Comparison of ENCODE assay signal across 7 cellular contexts in the genomic region with DNA sequence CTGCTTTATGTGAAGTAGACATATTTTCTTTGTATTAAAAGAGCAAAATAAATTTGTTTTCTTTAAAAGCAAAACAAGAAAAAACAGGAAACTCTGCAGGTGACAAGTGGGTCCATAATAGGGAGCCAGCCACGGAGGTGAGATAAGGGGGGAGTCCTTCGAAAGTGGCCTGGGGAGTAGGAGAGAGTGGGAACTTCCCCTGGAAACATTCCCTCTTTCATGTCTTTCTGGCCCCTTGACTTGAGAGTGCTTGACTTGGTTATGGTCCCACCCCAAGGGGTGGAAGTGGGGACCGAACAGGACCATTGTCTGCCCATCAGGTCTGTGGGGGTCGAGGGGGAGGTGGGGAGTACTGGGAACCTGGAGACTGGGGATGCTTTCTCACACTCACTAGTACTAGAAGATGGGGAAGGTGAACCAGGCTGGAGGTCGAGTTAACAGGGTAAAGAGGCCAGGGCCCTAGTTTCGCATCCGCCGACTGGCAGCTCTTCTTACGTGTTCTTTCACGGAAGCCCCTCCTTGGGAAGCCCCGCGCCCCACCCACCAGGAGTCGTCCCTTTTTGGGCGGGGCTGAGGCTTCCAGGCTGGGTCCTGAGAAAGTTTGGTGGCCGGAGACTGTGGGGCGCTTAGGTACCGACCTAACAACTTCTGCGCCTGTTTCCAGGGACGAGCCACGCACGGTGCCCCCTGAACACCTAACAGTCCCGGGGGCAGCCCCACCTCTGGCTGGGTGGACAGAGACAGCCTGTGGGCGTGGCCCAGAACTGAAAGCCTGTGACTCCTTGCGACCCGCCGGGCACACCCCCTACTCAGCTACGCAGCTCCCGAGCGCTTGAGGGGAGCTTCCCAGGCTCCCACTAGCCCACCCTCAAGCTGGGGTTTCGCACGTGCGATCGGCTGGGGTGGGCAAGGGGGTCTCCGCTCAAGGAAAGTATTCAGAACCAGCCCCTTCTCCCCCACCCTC. TPM values are rescaled to one million over a fixed set of nuclear protein-coding genes. Genes with fewer than 3 reads are reported as not detected.
A peak's percentile ranks its signal among the peaks of the same experiment; 100 is the strongest.
DNase-seq lines count a peak whose midpoint lies in the region; ATAC-seq and TF ChIP-seq lines count a peak whose summit lies in the region.

No MANE protein-coding gene starts in this region.

- CTCF ChIA-PET in PC-9 (lab: Charles Lee): interaction anchor here (0.6 to 0.7 kb wide), 2 partner anchors 12 to 88 kb away, joined by 3 to 5 read pairs; partner anchors contain the start of genes FHOD1 and NOL3

- no peaks in the 10 kb centered on the region for H3K9me2 ChIP-seq in PC-9 (ENCODE audit: insufficient read depth)

- WGBS in right cardiac atrium: 6% methylated on average over 34 of the region's 34 CpGs

- peak overlapping the region; percentile 89 for H2AFZ ChIP-seq in PC-9

- TSS peak; percentile 50 for BruUV-seq in PC-9 (replicated peaks; lab: Mats Ljungman, UMichigan)

- H3K27me3 ChIP-seq in PC-9 (ENCODE audit: insufficient read depth, low read depth): no peaks in the 10 kb centered on the region
- H3K27me3 ChIP-seq in right cardiac atrium (ENCODE audit: control insufficient read depth, insufficient read depth): no peaks in the 10 kb centered on the region

- no peak for TF ChIP-seq CTCF in PC-9 (conservative IDR thresholded peaks at IDR 0.05)

- H3K9me3 ChIP-seq in PC-9 (ENCODE audit: insufficient read depth, low read depth) (no peaks in the 10 kb centered on the region), right cardiac atrium (ENCODE audit: control insufficient read depth, low read length) (no peaks in the 10 kb centered on the region)

- peak overlapping the region; percentile 66 for H3K4me3 ChIP-seq in PC-9
- H3K4me3 ChIP-seq in right cardiac atrium (ENCODE audit: low read length): peak overlapping the region; percentile 78

- POLR2A ChIA-PET in PC-9 (lab: Charles Lee; ENCODE audit: unreplicated experiment): interaction anchor here (0.7 to 1.1 kb wide), 4 partner anchors 12 to 133 kb away, joined by 3 to 8 read pairs (median 4); no protein-coding TSS in a partner anchor

- peak; percentile 38 for ATAC-seq in GM18870 (IDR thresholded peaks at IDR 0.05; ENCODE audit: unreplicated experiment)
- ATAC-seq in HG02759 (IDR thresholded peaks at IDR 0.05; ENCODE audit: unreplicated experiment): peak; percentile 42
- ATAC-seq in right cardiac atrium: peak in 1 of 2 donors; percentile 8

- 0 out of 2 replicates have a peak, but pooled peaks cover 2% of the 10 kb centered on the region for H4K20me1 ChIP-seq in PC-9 (ENCODE audit: insufficient read depth)

- DNase-seq in PC-9 (peak; percentile 54 to 81), right cardiac atrium (peak; percentile 64 to 81 (median 77)), Kasumi-1 (lab: John Stamatoyannopoulos, UW) (no peak)
- peak; percentile 56 for DNase-seq in activated gamma-delta T cell treated with anti-CD3 and anti-CD28 coated beads, Interleukin-2, amount 50 U/mL, for 16 hours (ENCODE audit: low read depth)
- peak; percentile 58 to 70 for DNase-seq in stimulated activated CD4-positive, alpha-beta T cell treated with anti-CD3 and anti-CD28 coated beads, Interleukin-15, amount 100 ng/mL, for 1 hour (ENCODE audit: low read depth in 1 of 2, low spot score in 1 of 2)

- H3K4me1 ChIP-seq in PC-9 (replicated peaks; ENCODE audit: insufficient read depth) (peaks cover 9% of the 10 kb centered on the region), right cardiac atrium (ENCODE audit: control insufficient read depth, insufficient read depth, low read length) (peaks cover 5% of the 10 kb centered on the region)

- H3F3A ChIP-seq in PC-9 (ENCODE audit: insufficient read depth, low read depth): peaks cover 21% of the 10 kb centered on the region; the same call in 1 of the 2 replicates

- peak overlapping the region; percentile 60 for H3K27ac ChIP-seq in PC-9
- peak overlapping the region; percentile 6 for H3K27ac ChIP-seq in right cardiac atrium (ENCODE audit: low read length)

- peak overlapping the region; percentile 74 for H3K4me2 ChIP-seq in PC-9

- intact Hi-C loops in PC-9 (cut with micrococcal nuclease; ENCODE audit: unreplicated experiment) (loop anchor here (5.0 kb wide), 1 partner anchor 47 kb away; no protein-coding TSS in a partner anchor), right cardiac atrium (cut with DNase I) (loop anchor here in 1 of 4 donors (5.0 kb wide), 1 partner anchor 182 kb away; no protein-coding TSS in a partner anchor)

- no peaks in the 10 kb centered on the region for H3K36me3 ChIP-seq in PC-9 (ENCODE audit: low read depth)

- H3K79me2 ChIP-seq in PC-9 (ENCODE audit: low read depth): peaks cover 9% of the 10 kb centered on the region

RNA-seq across cellular contexts. Expression of gene TRADD, which starts 0.8 kb away (rescaled TPM):
- total RNA-seq in PC-9 (2021): 38.0 and 50.3 TPM in 2 replicates
- 10 to 100 TPM in 2 of 4 donors, 1 to 10 TPM in 2; 9.0 to 11.1 (median 9.8) TPM for total RNA-seq in right cardiac atrium
- 8.7 TPM for polyA plus RNA-seq in right cardiac atrium

RNA-seq across cellular contexts. Expression of gene FBXL8, which starts 0.8 kb away (rescaled TPM):
- 53.2 and 54.4 TPM in 2 replicates for total RNA-seq in PC-9 (2021)
- total RNA-seq in right cardiac atrium: 10 to 100 TPM in 2 of 4 donors, 1 to 10 TPM in 2; 7.7 to 13.9 (median 9.9) TPM
- 9.8 TPM for polyA plus RNA-seq in right cardiac atrium

RNA-seq across cellular contexts. Expression of gene HSF4, which starts 5.6 kb away (rescaled TPM):
- total RNA-seq in PC-9 (2021): 96.9 and 100 TPM in 2 replicates
- 10 to 100 TPM; 29.7 to 92.2 (median 60.3) TPM for total RNA-seq in right cardiac atrium
- polyA plus RNA-seq in right cardiac atrium: 36.6 TPM

RNA-seq across cellular contexts. Expression of gene B3GNT9, which starts 8.1 kb away (rescaled TPM):
- total RNA-seq in PC-9 (2021) (4.0 and 4.2 TPM in 2 replicates), right cardiac atrium (10 to 100 TPM; 17.0 to 19.8 (median 18.7) TPM)
- 11.7 TPM for polyA plus RNA-seq in right cardiac atrium

RNA-seq across cellular contexts. Expression of gene NOL3, which starts 11.4 kb away (rescaled TPM):
- total RNA-seq in PC-9 (2021): 68.0 and 76.8 TPM in 2 replicates
- total RNA-seq in right cardiac atrium: 100 to 1,000 TPM in 3 of 4 donors, 10 to 100 TPM in 1; 67.5 to 125 (median 107) TPM
- polyA plus RNA-seq in right cardiac atrium: 133 TPM

Comparison
In these comparisons a context has a peak if more than half of its experiments do, and no peak if none do; other contexts are left out.
1. DNase-seq: peak in PC-9 (2 of 2), activated gamma-delta T cell treated with anti-CD3 and anti-CD28 coated beads, Interleukin-2, amount 50 U/mL, for 16 hours (single experiment), right cardiac atrium (3 of 3) and stimulated activated CD4-positive, alpha-beta T cell treated with anti-CD3 and anti-CD28 coated beads, Interleukin-15, amount 100 ng/mL, for 1 hour (2 of 2); none in Kasumi-1 (0 of 2).